8 cellular contexts compared by ENCODE assay signal in genomic region chr21:36917487-36918158, GRCh38. TPM values are rescaled to one million over a fixed set of nuclear protein-coding genes. Genes with fewer than 3 reads are reported as not detected.
A peak's percentile ranks its signal among the peaks of the same experiment; 100 is the strongest.
DNase-seq lines count a peak whose midpoint lies in the region; ATAC-seq, FAIRE-seq and TF ChIP-seq lines count a peak whose summit lies in the region.

No MANE protein-coding gene starts in this region.

- H3K36me3 ChIP-seq in endodermal cell (ENCODE audit: control insufficient read depth, insufficient read depth, low read length), result no peaks in the 10 kb centered on the region
- H3K36me3 ChIP-seq in sigmoid colon, result no peaks in the 10 kb centered on the region

- no peak for TF ChIP-seq POLR2A in sigmoid colon (IDR thresholded peaks at IDR 0.05)

- CTCF ChIA-PET in activated naive CD4-positive, alpha-beta T cell treated with anti-CD3 and anti-CD28 coated beads, Interleukin-2, amount 10 ng/mL, durations not matched to agents 7 days and 5 days (lab: Charles Lee), result interaction anchor here (0.9 to 1.4 kb wide), 4 partner anchors 10 to 594 kb away, joined by 3 to 4 read pairs (median 4); no protein-coding TSS in a partner anchor

- 46% methylated on average over 7 to 8 of the region's 8 CpGs for WGBS in endodermal cell (ENCODE audit: insufficient coverage in 1 of 2, insufficient read length in 1 of 2), 2 experiments
- WGBS in sigmoid colon, 2 donors, result 63 to 78% methylated on average over 8 of the region's 8 CpGs

- no peak overlapping the region for H3K9ac ChIP-seq in endodermal cell (ENCODE audit: extremely low read depth, low read length, poor library complexity, severe bottlenecking)

- no peak overlapping the region for H3K4me3 Mint-ChIP-seq in endodermal cell
- no peak overlapping the region for H3K4me3 Mint-ChIP-seq in mesothelial cell of epicardium
- no peak overlapping the region for H3K4me3 Mint-ChIP-seq in activated naive CD4-positive, alpha-beta T cell treated with anti-CD3 and anti-CD28 coated beads, Interleukin-2, amount 10 ng/mL, durations not matched to agents 7 days and 5 days

- DNase-seq in D721Med (ENCODE audit: insufficient read length, low spot score) (no peak), NAMALWA (ENCODE audit: low spot score) (peak; percentile 9), endodermal cell (peak; percentile 81), mesothelial cell of epicardium (ENCODE audit: low spot score in 2 of 2, unreplicated experiment in 2 of 2) (peak in 1 of 2 experiments; percentile 37), sigmoid colon (no peak)
- DNase-seq in activated naive CD4-positive, alpha-beta T cell treated with anti-CD3 and anti-CD28 coated beads, Interleukin-2, amount 10 ng/mL, durations not matched to agents 7 days and 5 days, result no peak

- no peak for FAIRE-seq in D721Med (lab: Jason Lieb, UNC)

- TF ChIP-seq CTCF in D721Med (IDR thresholded peaks at IDR 0.05; ENCODE audit: insufficient read depth, missing control alignments) (peak; percentile 48), endodermal cell (conservative IDR thresholded peaks at IDR 0.05) (peak; percentile 81), mesothelial cell of epicardium (IDR thresholded peaks at IDR 0.05; ENCODE audit: unreplicated experiment) (peak; percentile 28), sigmoid colon (IDR thresholded peaks at IDR 0.05) (no peak)

- H3K27me3 ChIP-seq in endodermal cell (ENCODE audit: control insufficient read depth, insufficient read depth, low read length, poor library complexity, severe bottlenecking), result no peaks in the 10 kb centered on the region
- H3K27me3 ChIP-seq in sigmoid colon, result no peaks in the 10 kb centered on the region

- H3K4me1 Mint-ChIP-seq in endodermal cell, result peaks cover 16% of the 10 kb centered on the region
- H3K4me1 Mint-ChIP-seq in mesothelial cell of epicardium, result no peaks in the 10 kb centered on the region
- H3K4me1 Mint-ChIP-seq in activated naive CD4-positive, alpha-beta T cell treated with anti-CD3 and anti-CD28 coated beads, Interleukin-2, amount 10 ng/mL, durations not matched to agents 7 days and 5 days, result peaks cover 9% of the 10 kb centered on the region

- H3K4me1 ChIP-seq in endodermal cell (ENCODE audit: control insufficient read depth, insufficient read depth, low read length), result peaks cover 3% of the 10 kb centered on the region
- H3K4me1 ChIP-seq in sigmoid colon, result peaks cover 0 to 11% (median 4%) of the 10 kb centered on the region in 4 donors

- no peak overlapping the region for H3K4me3 ChIP-seq in endodermal cell (ENCODE audit: low read length)
- no peak overlapping the region for H3K4me3 ChIP-seq in sigmoid colon

- no peak overlapping the region for H3K27ac Mint-ChIP-seq in endodermal cell
- H3K27ac Mint-ChIP-seq in mesothelial cell of epicardium, result no peak overlapping the region
- H3K27ac Mint-ChIP-seq in activated naive CD4-positive, alpha-beta T cell treated with anti-CD3 and anti-CD28 coated beads, Interleukin-2, amount 10 ng/mL, durations not matched to agents 7 days and 5 days, result no peak overlapping the region

- H3K36me3 Mint-ChIP-seq in endodermal cell (ENCODE audit: low read depth), result no peaks in the 10 kb centered on the region
- H3K36me3 Mint-ChIP-seq in mesothelial cell of epicardium, result no peaks in the 10 kb centered on the region
- H3K36me3 Mint-ChIP-seq in activated naive CD4-positive, alpha-beta T cell treated with anti-CD3 and anti-CD28 coated beads, Interleukin-2, amount 10 ng/mL, durations not matched to agents 7 days and 5 days, result no peaks in the 10 kb centered on the region

- no peak for TF ChIP-seq EP300 in sigmoid colon (IDR thresholded peaks at IDR 0.05)

- ATAC-seq in GM21528 (IDR thresholded peaks at IDR 0.05; ENCODE audit: low FRiP score, unreplicated experiment) (no peak), GM21619 (IDR thresholded peaks at IDR 0.05; ENCODE audit: unreplicated experiment) (no peak)

- H3K9me3 ChIP-seq in endodermal cell (ENCODE audit: control insufficient read depth, low read length) (no peaks in the 10 kb centered on the region), sigmoid colon (no peaks in the 10 kb centered on the region)

- H3K9me3 Mint-ChIP-seq in endodermal cell, result no peaks in the 10 kb centered on the region
- no peaks in the 10 kb centered on the region for H3K9me3 Mint-ChIP-seq in mesothelial cell of epicardium
- H3K9me3 Mint-ChIP-seq in activated naive CD4-positive, alpha-beta T cell treated with anti-CD3 and anti-CD28 coated beads, Interleukin-2, amount 10 ng/mL, durations not matched to agents 7 days and 5 days, result no peaks in the 10 kb centered on the region

- intact Hi-C loops in sigmoid colon (cut with DNase I), result no loop called here

- H3K27ac ChIP-seq in endodermal cell (ENCODE audit: low read depth, low read length) (no peak overlapping the region), sigmoid colon (no peak overlapping the region)

- no peaks in the 10 kb centered on the region for H3K27me3 Mint-ChIP-seq in endodermal cell (ENCODE audit: insufficient read depth)
- H3K27me3 Mint-ChIP-seq in mesothelial cell of epicardium (ENCODE audit: low read depth), result no peaks in the 10 kb centered on the region
- no peaks in the 10 kb centered on the region for H3K27me3 Mint-ChIP-seq in activated naive CD4-positive, alpha-beta T cell treated with anti-CD3 and anti-CD28 coated beads, Interleukin-2, amount 10 ng/mL, durations not matched to agents 7 days and 5 days

RNA-seq across cellular contexts. Expression of gene HLCS, which starts 48.8 kb away (rescaled TPM):
- total RNA-seq in endodermal cell (10 to 100 TPM; 25.0 to 30.1 TPM), mesothelial cell of epicardium (19.8 to 20.2 TPM (median 19.8 TPM) in 3 replicates), sigmoid colon (10 to 100 TPM; 12.5 to 26.0 (median 15.6) TPM)
- 13.9 TPM for polyA plus RNA-seq in endodermal cell (2013, experiment 1 of 2)
- 12.3 TPM for polyA plus RNA-seq in endodermal cell (2013, experiment 2 of 2)
- polyA plus RNA-seq in sigmoid colon, result 1 to 10 TPM; 3.0 to 5.4 (median 3.5) TPM

Comparison
In these comparisons a context has a peak if more than half of its experiments do, and no peak if none do; other contexts are left out.
1. DNase-seq: peak in NAMALWA (single experiment) and endodermal cell (single experiment); none in D721Med (single experiment), sigmoid colon (single experiment) and activated naive CD4-positive, alpha-beta T cell treated with anti-CD3 and anti-CD28 coated beads, Interleukin-2, amount 10 ng/mL, durations not matched to agents 7 days and 5 days (single experiment).
2. CTCF ChIP-seq: peak in D721Med (single experiment), endodermal cell (single experiment) and mesothelial cell of epicardium (single experiment); none in sigmoid colon (0 of 4).